Comparison of ENCODE assay signal across 1 cellular context in the genomic region with DNA sequence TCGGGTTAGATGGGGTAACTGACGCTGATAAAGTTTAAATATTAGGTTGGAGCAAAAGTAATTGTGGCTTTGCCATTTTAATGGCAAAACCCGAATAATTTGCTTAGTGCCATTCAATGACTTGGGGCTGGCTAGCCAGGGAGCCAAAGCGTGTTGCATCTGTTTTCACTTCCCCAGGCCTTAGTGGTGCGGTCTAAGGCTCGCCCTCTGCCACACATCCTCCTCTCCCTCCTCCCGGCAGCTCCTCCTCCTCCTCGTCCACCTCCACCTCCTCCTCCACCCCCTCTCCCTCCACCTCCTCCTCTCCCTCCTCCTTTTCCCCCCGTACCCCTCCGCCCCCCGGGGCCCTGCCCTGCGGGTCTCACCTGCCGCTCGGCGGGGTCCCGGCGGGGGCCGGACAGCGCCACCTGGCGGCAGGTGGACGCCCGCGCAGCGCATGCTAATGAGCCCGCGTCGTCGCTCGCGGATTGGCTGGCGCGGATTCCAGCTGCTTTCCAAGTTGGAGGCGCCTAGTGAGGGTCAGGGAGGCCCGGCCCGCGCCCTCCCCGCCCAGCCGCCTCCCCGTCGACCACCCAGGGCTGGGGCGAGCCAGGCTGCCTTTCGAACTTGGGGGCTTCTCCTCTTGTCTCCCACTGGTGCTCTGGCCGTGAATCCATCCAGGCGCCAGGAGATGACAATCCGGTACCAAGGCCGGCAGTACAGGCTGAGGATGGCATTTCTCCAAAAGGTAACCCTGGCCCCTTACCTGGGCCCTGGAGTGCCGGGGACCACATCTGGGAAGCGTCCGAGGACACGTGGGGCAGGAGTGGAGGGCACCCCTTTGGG.
TF ChIP-seq lines count a peak whose summit lies in the region.

No MANE protein-coding gene starts in this region.

TF ChIP-seq in HEK293, 187 proteins besides CTCF, POLR2A, EP300 and RAD21 (continued from another document):
- TF ChIP-seq, protein P1, sequence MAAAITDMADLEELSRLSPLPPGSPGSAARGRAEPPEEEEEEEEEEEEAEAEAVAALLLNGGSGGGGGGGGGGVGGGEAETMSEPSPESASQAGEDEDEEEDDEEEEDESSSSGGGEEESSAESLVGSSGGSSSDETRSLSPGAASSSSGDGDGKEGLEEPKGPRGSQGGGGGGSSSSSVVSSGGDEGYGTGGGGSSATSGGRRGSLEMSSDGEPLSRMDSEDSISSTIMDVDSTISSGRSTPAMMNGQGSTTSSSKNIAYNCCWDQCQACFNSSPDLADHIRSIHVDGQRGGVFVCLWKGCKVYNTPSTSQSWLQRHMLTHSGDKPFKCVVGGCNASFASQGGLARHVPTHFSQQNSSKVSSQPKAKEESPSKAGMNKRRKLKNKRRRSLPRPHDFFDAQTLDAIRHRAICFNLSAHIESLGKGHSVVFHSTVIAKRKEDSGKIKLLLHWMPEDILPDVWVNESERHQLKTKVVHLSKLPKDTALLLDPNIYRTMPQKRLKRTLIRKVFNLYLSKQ (tag by site-specific recombination; IDR thresholded peaks at IDR 0.05; ENCODE audit: borderline replicate concordance): no peak
- TF ChIP-seq ZNF785 (tag by site-specific recombination; IDR thresholded peaks at IDR 0.05) (peak; percentile 63; the same call in 1 of the 2 replicates), OSR2 (tag by site-specific recombination; IDR thresholded peaks at IDR 0.05) (no peak), ZNF501 (tag by site-specific recombination; IDR thresholded peaks at IDR 0.05) (0 out of 2 replicates have a peak, but pooled peaks have one; percentile 78), OVOL3 (tag by site-specific recombination; IDR thresholded peaks at IDR 0.05) (no peak), ZNF768 (tag by site-specific recombination; IDR thresholded peaks at IDR 0.05) (no peak), ZNF19 (tag by site-specific recombination; IDR thresholded peaks at IDR 0.05; ENCODE audit: low read depth) (no peak), ZNF174 (tag by site-specific recombination; IDR thresholded peaks at IDR 0.05) (no peak), ZNF629 (tag by site-specific recombination; IDR thresholded peaks at IDR 0.05) (peak; percentile 64; the same call in 1 of the 2 replicates), ZNF311 (tag by site-specific recombination; IDR thresholded peaks at IDR 0.05; ENCODE audit: borderline replicate concordance) (no peak), ZNF623 (tag by site-specific recombination; IDR thresholded peaks at IDR 0.05) (no peak), ZIC2 (tag by site-specific recombination; IDR thresholded peaks at IDR 0.05) (peak; percentile 99), ZNF521 (tag by site-specific recombination; IDR thresholded peaks at IDR 0.05) (no peak), ZNF157 (tag by site-specific recombination; IDR thresholded peaks at IDR 0.05) (no peak), ZBTB7A (tag by site-specific recombination; IDR thresholded peaks at IDR 0.05; ENCODE audit: low read depth) (peak; percentile 96; the same call in 1 of the 2 replicates), KLF7 (tag by site-specific recombination; IDR thresholded peaks at IDR 0.05; ENCODE audit: borderline replicate concordance) (peak; percentile 65; the same call in 1 of the 2 replicates), ZNF24 (tag by site-specific recombination; IDR thresholded peaks at IDR 0.05) (peak; percentile 64; the same call in 1 of the 2 replicates), MYNN (tag by site-specific recombination; IDR thresholded peaks at IDR 0.05; ENCODE audit: borderline replicate concordance) (0 out of 2 replicates have a peak, but pooled peaks have one; percentile 45), IKZF3 (tag by site-specific recombination; IDR thresholded peaks at IDR 0.05) (peak; percentile 72), ZNF600 (tag by site-specific recombination; IDR thresholded peaks at IDR 0.05) (peak; percentile 81), ZNF548 (tag by site-specific recombination; IDR thresholded peaks at IDR 0.05) (no peak), ZNF558 (tag by site-specific recombination; IDR thresholded peaks at IDR 0.05) (no peak), ZNF169 (tag by site-specific recombination; IDR thresholded peaks at IDR 0.05) (no peak), ZNF701 (tag by site-specific recombination; IDR thresholded peaks at IDR 0.05) (0 out of 2 replicates have a peak, but pooled peaks have one; percentile 34), SP3 (tag by site-specific recombination; IDR thresholded peaks at IDR 0.05) (peak; percentile 97), ZNF571 (tag by site-specific recombination; IDR thresholded peaks at IDR 0.05) (no peak)
- TF ChIP-seq, protein P2, sequence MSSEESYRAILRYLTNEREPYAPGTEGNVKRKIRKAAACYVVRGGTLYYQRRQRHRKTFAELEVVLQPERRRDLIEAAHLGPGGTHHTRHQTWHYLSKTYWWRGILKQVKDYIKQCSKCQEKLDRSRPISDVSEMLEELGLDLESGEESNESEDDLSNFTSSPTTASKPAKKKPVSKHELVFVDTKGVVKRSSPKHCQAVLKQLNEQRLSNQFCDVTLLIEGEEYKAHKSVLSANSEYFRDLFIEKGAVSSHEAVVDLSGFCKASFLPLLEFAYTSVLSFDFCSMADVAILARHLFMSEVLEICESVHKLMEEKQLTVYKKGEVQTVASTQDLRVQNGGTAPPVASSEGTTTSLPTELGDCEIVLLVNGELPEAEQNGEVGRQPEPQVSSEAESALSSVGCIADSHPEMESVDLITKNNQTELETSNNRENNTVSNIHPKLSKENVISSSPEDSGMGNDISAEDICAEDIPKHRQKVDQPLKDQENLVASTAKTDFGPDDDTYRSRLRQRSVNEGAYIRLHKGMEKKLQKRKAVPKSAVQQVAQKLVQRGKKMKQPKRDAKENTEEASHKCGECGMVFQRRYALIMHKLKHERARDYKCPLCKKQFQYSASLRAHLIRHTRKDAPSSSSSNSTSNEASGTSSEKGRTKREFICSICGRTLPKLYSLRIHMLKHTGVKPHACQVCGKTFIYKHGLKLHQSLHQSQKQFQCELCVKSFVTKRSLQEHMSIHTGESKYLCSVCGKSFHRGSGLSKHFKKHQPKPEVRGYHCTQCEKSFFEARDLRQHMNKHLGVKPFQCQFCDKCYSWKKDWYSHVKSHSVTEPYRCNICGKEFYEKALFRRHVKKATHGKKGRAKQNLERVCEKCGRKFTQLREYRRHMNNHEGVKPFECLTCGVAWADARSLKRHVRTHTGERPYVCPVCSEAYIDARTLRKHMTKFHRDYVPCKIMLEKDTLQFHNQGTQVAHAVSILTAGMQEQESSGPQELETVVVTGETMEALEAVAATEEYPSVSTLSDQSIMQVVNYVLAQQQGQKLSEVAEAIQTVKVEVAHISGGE (tag by site-specific recombination; conservative IDR thresholded peaks at IDR 0.05; ENCODE audit: low read depth): peak; percentile 49
- TF ChIP-seq, protein P3, sequence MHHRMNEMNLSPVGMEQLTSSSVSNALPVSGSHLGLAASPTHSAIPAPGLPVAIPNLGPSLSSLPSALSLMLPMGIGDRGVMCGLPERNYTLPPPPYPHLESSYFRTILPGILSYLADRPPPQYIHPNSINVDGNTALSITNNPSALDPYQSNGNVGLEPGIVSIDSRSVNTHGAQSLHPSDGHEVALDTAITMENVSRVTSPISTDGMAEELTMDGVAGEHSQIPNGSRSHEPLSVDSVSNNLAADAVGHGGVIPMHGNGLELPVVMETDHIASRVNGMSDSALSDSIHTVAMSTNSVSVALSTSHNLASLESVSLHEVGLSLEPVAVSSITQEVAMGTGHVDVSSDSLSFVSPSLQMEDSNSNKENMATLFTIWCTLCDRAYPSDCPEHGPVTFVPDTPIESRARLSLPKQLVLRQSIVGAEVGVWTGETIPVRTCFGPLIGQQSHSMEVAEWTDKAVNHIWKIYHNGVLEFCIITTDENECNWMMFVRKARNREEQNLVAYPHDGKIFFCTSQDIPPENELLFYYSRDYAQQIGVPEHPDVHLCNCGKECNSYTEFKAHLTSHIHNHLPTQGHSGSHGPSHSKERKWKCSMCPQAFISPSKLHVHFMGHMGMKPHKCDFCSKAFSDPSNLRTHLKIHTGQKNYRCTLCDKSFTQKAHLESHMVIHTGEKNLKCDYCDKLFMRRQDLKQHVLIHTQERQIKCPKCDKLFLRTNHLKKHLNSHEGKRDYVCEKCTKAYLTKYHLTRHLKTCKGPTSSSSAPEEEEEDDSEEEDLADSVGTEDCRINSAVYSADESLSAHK (tag by site-specific recombination; IDR thresholded peaks at IDR 0.05): peak; percentile 55
- TF ChIP-seq, protein P4, sequence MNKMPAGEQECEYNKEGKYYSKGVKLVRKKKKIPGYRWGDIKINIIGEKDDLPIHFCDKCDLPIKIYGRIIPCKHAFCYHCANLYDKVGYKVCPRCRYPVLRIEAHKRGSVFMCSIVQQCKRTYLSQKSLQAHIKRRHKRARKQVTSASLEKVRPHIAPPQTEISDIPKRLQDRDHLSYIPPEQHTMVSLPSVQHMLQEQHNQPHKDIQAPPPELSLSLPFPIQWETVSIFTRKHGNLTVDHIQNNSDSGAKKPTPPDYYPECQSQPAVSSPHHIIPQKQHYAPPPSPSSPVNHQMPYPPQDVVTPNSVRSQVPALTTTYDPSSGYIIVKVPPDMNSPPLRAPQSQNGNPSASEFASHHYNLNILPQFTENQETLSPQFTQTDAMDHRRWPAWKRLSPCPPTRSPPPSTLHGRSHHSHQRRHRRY (tag by site-specific recombination; IDR thresholded peaks at IDR 0.05): no peak
- TF ChIP-seq, protein P5, sequence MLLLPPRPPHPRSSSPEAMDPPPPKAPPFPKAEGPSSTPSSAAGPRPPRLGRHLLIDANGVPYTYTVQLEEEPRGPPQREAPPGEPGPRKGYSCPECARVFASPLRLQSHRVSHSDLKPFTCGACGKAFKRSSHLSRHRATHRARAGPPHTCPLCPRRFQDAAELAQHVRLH (tag by site-specific recombination; IDR thresholded peaks at IDR 0.05): 0 out of 2 replicates have a peak, but pooled peaks have one; percentile 48
- TF ChIP-seq, protein P6, sequence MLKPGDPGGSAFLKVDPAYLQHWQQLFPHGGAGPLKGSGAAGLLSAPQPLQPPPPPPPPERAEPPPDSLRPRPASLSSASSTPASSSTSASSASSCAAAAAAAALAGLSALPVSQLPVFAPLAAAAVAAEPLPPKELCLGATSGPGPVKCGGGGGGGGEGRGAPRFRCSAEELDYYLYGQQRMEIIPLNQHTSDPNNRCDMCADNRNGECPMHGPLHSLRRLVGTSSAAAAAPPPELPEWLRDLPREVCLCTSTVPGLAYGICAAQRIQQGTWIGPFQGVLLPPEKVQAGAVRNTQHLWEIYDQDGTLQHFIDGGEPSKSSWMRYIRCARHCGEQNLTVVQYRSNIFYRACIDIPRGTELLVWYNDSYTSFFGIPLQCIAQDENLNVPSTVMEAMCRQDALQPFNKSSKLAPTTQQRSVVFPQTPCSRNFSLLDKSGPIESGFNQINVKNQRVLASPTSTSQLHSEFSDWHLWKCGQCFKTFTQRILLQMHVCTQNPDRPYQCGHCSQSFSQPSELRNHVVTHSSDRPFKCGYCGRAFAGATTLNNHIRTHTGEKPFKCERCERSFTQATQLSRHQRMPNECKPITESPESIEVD (tag by site-specific recombination; IDR thresholded peaks at IDR 0.05): no peak
- TF ChIP-seq, protein P7, sequence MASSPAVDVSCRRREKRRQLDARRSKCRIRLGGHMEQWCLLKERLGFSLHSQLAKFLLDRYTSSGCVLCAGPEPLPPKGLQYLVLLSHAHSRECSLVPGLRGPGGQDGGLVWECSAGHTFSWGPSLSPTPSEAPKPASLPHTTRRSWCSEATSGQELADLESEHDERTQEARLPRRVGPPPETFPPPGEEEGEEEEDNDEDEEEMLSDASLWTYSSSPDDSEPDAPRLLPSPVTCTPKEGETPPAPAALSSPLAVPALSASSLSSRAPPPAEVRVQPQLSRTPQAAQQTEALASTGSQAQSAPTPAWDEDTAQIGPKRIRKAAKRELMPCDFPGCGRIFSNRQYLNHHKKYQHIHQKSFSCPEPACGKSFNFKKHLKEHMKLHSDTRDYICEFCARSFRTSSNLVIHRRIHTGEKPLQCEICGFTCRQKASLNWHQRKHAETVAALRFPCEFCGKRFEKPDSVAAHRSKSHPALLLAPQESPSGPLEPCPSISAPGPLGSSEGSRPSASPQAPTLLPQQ (tag by site-specific recombination; IDR thresholded peaks at IDR 0.05): 0 out of 2 replicates have a peak, but pooled peaks have one; percentile 32
- TF ChIP-seq, protein P8, sequence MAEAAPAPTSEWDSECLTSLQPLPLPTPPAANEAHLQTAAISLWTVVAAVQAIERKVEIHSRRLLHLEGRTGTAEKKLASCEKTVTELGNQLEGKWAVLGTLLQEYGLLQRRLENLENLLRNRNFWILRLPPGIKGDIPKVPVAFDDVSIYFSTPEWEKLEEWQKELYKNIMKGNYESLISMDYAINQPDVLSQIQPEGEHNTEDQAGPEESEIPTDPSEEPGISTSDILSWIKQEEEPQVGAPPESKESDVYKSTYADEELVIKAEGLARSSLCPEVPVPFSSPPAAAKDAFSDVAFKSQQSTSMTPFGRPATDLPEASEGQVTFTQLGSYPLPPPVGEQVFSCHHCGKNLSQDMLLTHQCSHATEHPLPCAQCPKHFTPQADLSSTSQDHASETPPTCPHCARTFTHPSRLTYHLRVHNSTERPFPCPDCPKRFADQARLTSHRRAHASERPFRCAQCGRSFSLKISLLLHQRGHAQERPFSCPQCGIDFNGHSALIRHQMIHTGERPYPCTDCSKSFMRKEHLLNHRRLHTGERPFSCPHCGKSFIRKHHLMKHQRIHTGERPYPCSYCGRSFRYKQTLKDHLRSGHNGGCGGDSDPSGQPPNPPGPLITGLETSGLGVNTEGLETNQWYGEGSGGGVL (tag by site-specific recombination; IDR thresholded peaks at IDR 0.05): peak; percentile 100
